In genomic region chr10:13816195-13816926, GRCh38 we compare ENCODE assay signal across 7 cellular contexts.
DNase-seq lines count a peak whose midpoint lies in the region; ATAC-seq and TF ChIP-seq lines count a peak whose summit lies in the region.

No MANE protein-coding gene starts in this region.

- H3K4me1 Mint-ChIP-seq in brain, result peaks cover 26% of the 10 kb centered on the region
- peaks cover 19% of the 10 kb centered on the region for H3K4me1 Mint-ChIP-seq in type B pancreatic cell (ENCODE audit: unreplicated experiment)

- TF ChIP-seq CTCF in brain (conservative IDR thresholded peaks at IDR 0.05), result no peak
- no peak for TF ChIP-seq CTCF in type B pancreatic cell (conservative IDR thresholded peaks at IDR 0.05)

- H3K36me3 Mint-ChIP-seq in brain, result peaks cover 67% of the 10 kb centered on the region
- peaks cover 25% of the 10 kb centered on the region for H3K36me3 Mint-ChIP-seq in type B pancreatic cell

- H3K27ac Mint-ChIP-seq in brain (peak overlapping the region in 3 of 5 experiments; percentile 21 to 66 (median 65)), type B pancreatic cell (peak overlapping the region; percentile 29)

- H3K4me3 Mint-ChIP-seq in brain, result no peak overlapping the region
- H3K4me3 Mint-ChIP-seq in type B pancreatic cell, result no peak overlapping the region

- ATAC-seq in GM21360 (IDR thresholded peaks at IDR 0.05; ENCODE audit: unreplicated experiment), result no peak

- DNase-seq in NCI-H2029 (lab: John Stamatoyannopoulos, UW), result peak; percentile 58
- peak; percentile 65 for DNase-seq in inferior parietal cortex (ENCODE audit: extremely low spot score)
- no peak for DNase-seq in type B pancreatic cell (ENCODE audit: extremely low spot score, unreplicated experiment)
- no peak for DNase-seq in germinal center (ENCODE audit: low spot score)
- DNase-seq in effector CD4-positive, alpha-beta T cell, result no peak

- H3K9me3 Mint-ChIP-seq in brain (peaks cover 21 to 41% (median 29%) of the 10 kb centered on the region in 5 experiments), type B pancreatic cell (peaks cover 5% of the 10 kb centered on the region)

- H3K27me3 Mint-ChIP-seq in brain (no peaks in the 10 kb centered on the region), type B pancreatic cell (peaks cover 7% of the 10 kb centered on the region)

Comparison
In these comparisons a context has a peak if more than half of its experiments do, and no peak if none do; other contexts are left out.
1. DNase-seq: peak in NCI-H2029 (single experiment) and inferior parietal cortex (single experiment); none in type B pancreatic cell (single experiment), germinal center (single experiment) and effector CD4-positive, alpha-beta T cell (single experiment).